In genomic region chr14:54349713-54350112, GRCh38 we compare ENCODE assay signal across 18 cellular contexts. TPM values are rescaled to one million over a fixed set of nuclear protein-coding genes. Genes with fewer than 3 reads are reported as not detected.
DNase-seq lines count a peak whose midpoint lies in the region; ATAC-seq and TF ChIP-seq lines count a peak whose summit lies in the region.
"Had no signal": no experiment of that assay in that cellular context is flagged by ENCODE, and none has a peak within 500 bp of the region (broad histone marks: within the 10 kb centered on the region; RNA-seq: fewer than 3 reads in every experiment).

No MANE protein-coding gene starts in this region.

- H3K4me1 ChIP-seq in duodenal mucosa (ENCODE audit: control insufficient read depth in 1 of 2, insufficient read depth in 2 of 2, low read length in 2 of 2): peaks cover 4 to 7% of the 10 kb centered on the region in 2 donors
- peaks cover 0 to 5% of the 10 kb centered on the region in 2 donors for H3K4me1 ChIP-seq in mucosa of rectum (ENCODE audit: control insufficient read depth in 2 of 2, insufficient read depth in 2 of 2, low read length in 2 of 2)
- peaks cover 0 to 11% (median 2%) of the 10 kb centered on the region in 4 donors for H3K4me1 ChIP-seq in transverse colon

- H3K9ac ChIP-seq in duodenal mucosa (ENCODE audit: low read depth in 1 of 2, low read length in 2 of 2) (no peak overlapping the region), mucosa of rectum (ENCODE audit: low read depth in 1 of 2, low read length in 2 of 2) (no peak overlapping the region)
- H3K9ac ChIP-seq: SK-N-SH had no signal

- intact Hi-C loops in transverse colon (cut with DNase I; ENCODE audit: low total_unique reads) (no loop called here), sciatic nerve (cut with DNase I) (loop anchor here (10.0 kb wide), 1 partner anchor 815 kb away; no protein-coding TSS in a partner anchor)

- no peaks in the 10 kb centered on the region for H3K9me3 ChIP-seq in duodenal mucosa (ENCODE audit: control insufficient read depth in 1 of 2, low read length in 2 of 2)
- no peaks in the 10 kb centered on the region for H3K9me3 ChIP-seq in mucosa of rectum (ENCODE audit: control insufficient read depth in 2 of 2, low read length in 2 of 2)
- no peaks in the 10 kb centered on the region for H3K9me3 ChIP-seq in transverse colon
- H3K9me3 ChIP-seq: SK-N-SH had no signal

- H3K27ac ChIP-seq in duodenal mucosa (ENCODE audit: low read depth, low read length) (peak overlapping the region; percentile 24), mucosa of rectum (ENCODE audit: low read depth in 2 of 2, low read length in 2 of 2) (peak overlapping the region; percentile 19 to 52), transverse colon (peak overlapping the region; percentile 10 to 64 (median 58))
- H3K27ac ChIP-seq: epithelial cell of prostate had no signal

- TF ChIP-seq POLR2A in transverse colon (IDR thresholded peaks at IDR 0.05): no peak

- no peak for TF ChIP-seq CTCF in transverse colon (IDR thresholded peaks at IDR 0.05)

- H3K4me3 ChIP-seq in duodenal mucosa (ENCODE audit: low read depth in 1 of 2, low read length in 2 of 2) (no peak overlapping the region), mucosa of rectum (ENCODE audit: low read length in 2 of 2) (peak overlapping the region in 1 of 2 donors; percentile 1), transverse colon (no peak overlapping the region)

- ATAC-seq in GM21723 (IDR thresholded peaks at IDR 0.05; ENCODE audit: unreplicated experiment): no peak
- no peak for ATAC-seq in sciatic nerve
- ATAC-seq: HCT116; naive thymus-derived CD4-positive, alpha-beta T cell had no signal

- H3K27me3 ChIP-seq in duodenal mucosa (ENCODE audit: control insufficient read depth in 1 of 2, insufficient read depth in 2 of 2, low read length in 2 of 2): no peaks in the 10 kb centered on the region
- H3K27me3 ChIP-seq in mucosa of rectum (ENCODE audit: control insufficient read depth in 2 of 2, insufficient read depth in 2 of 2, low read length in 2 of 2): no peaks in the 10 kb centered on the region
- no peaks in the 10 kb centered on the region for H3K27me3 ChIP-seq in transverse colon

- in situ Hi-C loops in transverse colon (cut with MboI; ENCODE audit: low pct_ligation_motif_present in 1 of 4, low pct_unique_long_range_greater_than_20kb in 1 of 4, low sequenced_read_pairs in 3 of 4): loop anchor here (25.0 kb wide), 4 partner anchors 387 to 1062 kb away; partner anchors contain the start of gene BMP4 (in 1 of the 4)

- 63 to 77% methylated on average over 2 of the region's 2 CpGs for WGBS in transverse colon (ENCODE audit: low coverage in 1 of 2), 2 donors

- DNase-seq in NCI-H446 treated with DMSO at 0.1 percent for 48 hours (lab: John Stamatoyannopoulos, UW) (peak; percentile 33), transverse colon (no peak), dedifferentiated amniotic fluid mesenchymal stem cell (ENCODE audit: extremely low spot score) (no peak), sciatic nerve (ENCODE audit: low spot score) (no peak)
- DNase-seq: activated CD4-positive, alpha-beta T cell treated with anti-CD3 and anti-CD28 coated beads, Interleukin-2, amount 10 ng/mL, durations not matched to agents 7 days and 5 days; activated naive CD8-positive, alpha-beta T cell treated with anti-CD3 and anti-CD28 coated beads for 36 hours; activated T-cell treated with anti-CD3 and anti-CD28 coated beads, Interleukin-2, amount 50 U/mL, for 1 hour; DMS79; hippocampal formation; naive thymus-derived CD4-positive, alpha-beta T cell; NCI-H1105; SK-N-SH; stimulated activated CD4-positive, alpha-beta T cell treated with anti-CD3 and anti-CD28 coated beads, Interleukin-4, amount 100 ng/mL, for 24 hours had no signal

- H3K36me3 ChIP-seq in duodenal mucosa (ENCODE audit: control insufficient read depth in 1 of 2, insufficient read depth in 2 of 2, low read length in 2 of 2): no peaks in the 10 kb centered on the region
- no peaks in the 10 kb centered on the region for H3K36me3 ChIP-seq in mucosa of rectum (ENCODE audit: control insufficient read depth in 2 of 2, insufficient read depth in 2 of 2, low read length in 2 of 2)
- H3K36me3 ChIP-seq in transverse colon: no peaks in the 10 kb centered on the region

- TF ChIP-seq EP300 in transverse colon (IDR thresholded peaks at IDR 0.05; ENCODE audit: low read depth): no peak

RNA-seq across cellular contexts. Expression of gene CDKN3, which starts 47.1 kb away (rescaled TPM):
- total RNA-seq in transverse colon: 1 to 10 TPM in 2 of 4 donors, not detected in 2; 3.0 to 4.0 TPM
- 4.1 TPM for total RNA-seq in sciatic nerve
